Comparison of ENCODE assay signal across 8 cellular contexts in the genomic region with DNA sequence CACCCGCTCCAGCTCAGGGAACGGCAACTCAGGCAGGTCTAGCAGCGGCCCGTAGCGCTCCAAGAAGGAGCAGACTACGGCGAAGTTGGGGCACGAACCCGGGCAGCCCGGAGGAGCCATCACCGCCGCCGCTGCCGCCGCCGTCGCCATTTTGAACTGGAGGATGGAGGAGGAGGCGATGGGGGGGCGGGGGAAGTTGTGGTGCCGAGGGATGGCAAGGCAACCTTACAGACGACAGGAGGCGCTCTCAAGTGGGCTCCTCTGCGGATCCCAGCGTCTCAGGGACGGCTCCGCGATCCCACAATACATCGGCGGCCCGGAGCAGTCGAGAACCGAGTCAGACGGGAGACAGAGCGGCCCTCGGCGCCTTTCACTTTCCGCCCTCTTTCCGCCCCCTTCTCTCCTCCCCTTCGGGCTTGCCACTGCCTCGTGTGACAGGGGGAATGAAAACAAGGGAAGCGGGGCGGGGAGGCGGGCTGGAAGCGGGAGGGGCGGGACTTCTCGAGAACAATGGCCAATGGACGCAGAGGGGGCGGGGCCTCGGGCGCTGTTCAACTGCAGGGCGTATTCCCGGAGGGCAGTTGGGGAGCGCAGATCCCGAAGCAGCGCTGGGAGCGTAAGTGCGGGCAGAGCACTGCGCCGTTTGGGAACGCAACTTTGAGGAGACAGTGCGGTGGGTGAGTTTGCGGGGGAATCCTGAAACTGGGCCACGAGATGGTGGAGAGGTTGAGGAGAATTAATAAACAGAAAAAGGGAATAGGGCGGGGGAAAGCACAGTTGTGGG. TPM values are rescaled to one million over a fixed set of nuclear protein-coding genes. Genes with fewer than 3 reads are reported as not detected.
DNase-seq lines count a peak whose midpoint lies in the region; ATAC-seq and TF ChIP-seq lines count a peak whose summit lies in the region.

A gene (plus strand): TSS at position 580 of the 784 bp plus-strand sequence. CDS start 21,353 bp downstream, outside the sequence.
A gene with protein sequence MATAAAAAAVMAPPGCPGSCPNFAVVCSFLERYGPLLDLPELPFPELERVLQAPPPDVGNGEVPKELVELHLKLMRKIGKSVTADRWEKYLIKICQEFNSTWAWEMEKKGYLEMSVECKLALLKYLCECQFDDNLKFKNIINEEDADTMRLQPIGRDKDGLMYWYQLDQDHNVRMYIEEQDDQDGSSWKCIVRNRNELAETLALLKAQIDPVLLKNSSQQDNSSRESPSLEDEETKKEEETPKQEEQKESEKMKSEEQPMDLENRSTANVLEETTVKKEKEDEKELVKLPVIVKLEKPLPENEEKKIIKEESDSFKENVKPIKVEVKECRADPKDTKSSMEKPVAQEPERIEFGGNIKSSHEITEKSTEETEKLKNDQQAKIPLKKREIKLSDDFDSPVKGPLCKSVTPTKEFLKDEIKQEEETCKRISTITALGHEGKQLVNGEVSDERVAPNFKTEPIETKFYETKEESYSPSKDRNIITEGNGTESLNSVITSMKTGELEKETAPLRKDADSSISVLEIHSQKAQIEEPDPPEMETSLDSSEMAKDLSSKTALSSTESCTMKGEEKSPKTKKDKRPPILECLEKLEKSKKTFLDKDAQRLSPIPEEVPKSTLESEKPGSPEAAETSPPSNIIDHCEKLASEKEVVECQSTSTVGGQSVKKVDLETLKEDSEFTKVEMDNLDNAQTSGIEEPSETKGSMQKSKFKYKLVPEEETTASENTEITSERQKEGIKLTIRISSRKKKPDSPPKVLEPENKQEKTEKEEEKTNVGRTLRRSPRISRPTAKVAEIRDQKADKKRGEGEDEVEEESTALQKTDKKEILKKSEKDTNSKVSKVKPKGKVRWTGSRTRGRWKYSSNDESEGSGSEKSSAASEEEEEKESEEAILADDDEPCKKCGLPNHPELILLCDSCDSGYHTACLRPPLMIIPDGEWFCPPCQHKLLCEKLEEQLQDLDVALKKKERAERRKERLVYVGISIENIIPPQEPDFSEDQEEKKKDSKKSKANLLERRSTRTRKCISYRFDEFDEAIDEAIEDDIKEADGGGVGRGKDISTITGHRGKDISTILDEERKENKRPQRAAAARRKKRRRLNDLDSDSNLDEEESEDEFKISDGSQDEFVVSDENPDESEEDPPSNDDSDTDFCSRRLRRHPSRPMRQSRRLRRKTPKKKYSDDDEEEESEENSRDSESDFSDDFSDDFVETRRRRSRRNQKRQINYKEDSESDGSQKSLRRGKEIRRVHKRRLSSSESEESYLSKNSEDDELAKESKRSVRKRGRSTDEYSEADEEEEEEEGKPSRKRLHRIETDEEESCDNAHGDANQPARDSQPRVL (N-terminal part only) (minus strand): TSS at position 158 of the 784 bp plus-strand sequence. CDS start 8 bp downstream, at position 150.

- intact Hi-C loops in uterus (cut with DNase I; ENCODE audit: low total_unique reads), result loop anchor here (5.0 kb wide), 1 partner anchor 177 kb away; no protein-coding TSS in a partner anchor

- peak; percentile 79 to 93 for TF ChIP-seq POLR2A in uterus (IDR thresholded peaks at IDR 0.05)

- H3K27me3 ChIP-seq in right atrium auricular region, result no peaks in the 10 kb centered on the region
- H3K27me3 ChIP-seq in uterus, result no peaks in the 10 kb centered on the region

- peak; percentile 81 for ATAC-seq in HG02870 (IDR thresholded peaks at IDR 0.05; ENCODE audit: unreplicated experiment)

- H3K36me3 ChIP-seq in right atrium auricular region (no peaks in the 10 kb centered on the region), uterus (no peaks in the 10 kb centered on the region)

- peak; percentile 96 for DNase-seq in GM13976 (ENCODE audit: low spot score)
- DNase-seq in NCI-H146 (lab: John Stamatoyannopoulos, UW), result peak; percentile 99
- DNase-seq in T-helper 1 cell, result peak; percentile 94 to 97 (median 97)
- peak; percentile 53 to 100 (median 98) for DNase-seq in amygdala (lab: John Stamatoyannopoulos, UW)
- DNase-seq in right atrium auricular region (ENCODE audit: low spot score), result peak; percentile 99
- peak; percentile 97 for DNase-seq in pulmonary artery endothelial cell (ENCODE audit: low read depth, low spot score)
- DNase-seq in uterus, result peak; percentile 97 to 99

- H3K4me1 ChIP-seq in right atrium auricular region, result peaks cover 0 to 48% of the 10 kb centered on the region in 2 donors
- H3K4me1 ChIP-seq in uterus, result peaks cover 8 to 10% of the 10 kb centered on the region in 2 donors

- in situ Hi-C loops in GM13976 (cut with MboI; ENCODE audit: low sequenced_read_pairs, unreplicated experiment), result no loop called here

- TF ChIP-seq CTCF in GM13976 (IDR thresholded peaks at IDR 0.05; ENCODE audit: borderline replicate concordance, control extremely low read depth, extremely low read depth, insufficient read depth, missing control alignments), result peak; percentile 56
- peak; percentile 63 to 78 for TF ChIP-seq CTCF in right atrium auricular region (IDR thresholded peaks at IDR 0.05)
- peak; percentile 73 to 84 (median 76) for TF ChIP-seq CTCF in uterus (IDR thresholded peaks at IDR 0.05)

- H3K4me3 ChIP-seq in right atrium auricular region (peak within 1 kb of the TSS; percentile 70 to 100), uterus (peak within 1 kb of the TSS; percentile 91 to 100)

- peak within 1 kb of the TSS; percentile 90 to 99 for H3K27ac ChIP-seq in right atrium auricular region
- H3K27ac ChIP-seq in uterus, result peak within 1 kb of the TSS; percentile 93 to 98

- H3K9me3 ChIP-seq in right atrium auricular region (no peaks in the 10 kb centered on the region), uterus (no peaks in the 10 kb centered on the region)

RNA-seq across cellular contexts. Expression of the first gene that starts in this region (rescaled TPM):
- 100 to 1,000 TPM; 103 to 113 TPM for total RNA-seq in right atrium auricular region
- total RNA-seq in pulmonary artery endothelial cell, result 51.1 and 65.3 TPM in 2 replicates
- 10 to 100 TPM; 10.9 to 31.5 (median 28.1) TPM for total RNA-seq in uterus

RNA-seq across cellular contexts. Expression of the second gene that starts in this region (rescaled TPM):
- total RNA-seq in right atrium auricular region (10 to 100 TPM; 37.8 to 49.9 TPM), pulmonary artery endothelial cell (29.1 and 44.2 TPM in 2 replicates), uterus (100 to 1,000 TPM in 1 of 4 donors, 10 to 100 TPM in 3; 26.5 to 121 (median 82.3) TPM)

Comparison
In these comparisons a context has a peak if more than half of its experiments do, and no peak if none do; other contexts are left out.
1. Peak in every context shown above with its lines: DNase-seq, ATAC-seq, H3K4me3 ChIP-seq and H3K27ac ChIP-seq.